ENCODE assay signal across 8 cellular contexts in genomic region chr15:40595219-40595618, GRCh38. TPM values are rescaled to one million over a fixed set of nuclear protein-coding genes. Genes with fewer than 3 reads are reported as not detected.
A peak's percentile ranks its signal among the peaks of the same experiment; 100 is the strongest.
DNase-seq lines count a peak whose midpoint lies in the region; ATAC-seq and TF ChIP-seq lines count a peak whose summit lies in the region.

No MANE protein-coding gene starts in this region.

- H3K27ac ChIP-seq in SU-DHL-6 (ENCODE audit: low read depth, low read length) (peak overlapping the region; percentile 95), fibroblast of lung (ENCODE audit: insufficient read depth, low read length) (no peak overlapping the region), upper lobe of left lung (no peak overlapping the region)

- peak overlapping the region; percentile 99 for H3K27ac Mint-ChIP-seq in T-helper 2 cell treated with Interferon-gamma antibody and Interleukin-4, amounts not matched to agents 5 μg/mL and 100 μg/mL, for 36 hours

- TF ChIP-seq POLR2A in upper lobe of left lung (IDR thresholded peaks at IDR 0.05), result no peak

- WGBS in upper lobe of left lung, 2 donors, result 39 to 43% methylated on average over 5 of the region's 5 CpGs

- no peaks in the 10 kb centered on the region for H3K9me3 Mint-ChIP-seq in T-helper 2 cell treated with Interferon-gamma antibody and Interleukin-4, amounts not matched to agents 5 μg/mL and 100 μg/mL, for 36 hours

- peaks cover 27% of the 10 kb centered on the region for H3K4me1 Mint-ChIP-seq in T-helper 2 cell treated with Interferon-gamma antibody and Interleukin-4, amounts not matched to agents 5 μg/mL and 100 μg/mL, for 36 hours (ENCODE audit: low read depth)

- no peak for TF ChIP-seq EP300 in upper lobe of left lung (IDR thresholded peaks at IDR 0.05)

- peaks cover 36% of the 10 kb centered on the region for H3F3A ChIP-seq in SU-DHL-6 (ENCODE audit: insufficient read depth)

- peaks cover 3% of the 10 kb centered on the region for H3K27me3 Mint-ChIP-seq in T-helper 2 cell treated with Interferon-gamma antibody and Interleukin-4, amounts not matched to agents 5 μg/mL and 100 μg/mL, for 36 hours (ENCODE audit: low read depth)

- no peaks in the 10 kb centered on the region for H3K9me2 ChIP-seq in SU-DHL-6 (replicated peaks; ENCODE audit: insufficient read depth, low read length)

- H2AFZ ChIP-seq in SU-DHL-6 (ENCODE audit: low read depth, low read length, severe bottlenecking) (no peak overlapping the region), fibroblast of lung (ENCODE audit: low read length) (peak overlapping the region; percentile 86)

- no peaks in the 10 kb centered on the region for H3K27me3 ChIP-seq in SU-DHL-6 (ENCODE audit: low read length)
- no peaks in the 10 kb centered on the region for H3K27me3 ChIP-seq in fibroblast of lung (ENCODE audit: control insufficient read depth, insufficient read depth, low read length)
- H3K27me3 ChIP-seq in upper lobe of left lung, result no peaks in the 10 kb centered on the region

- no peaks in the 10 kb centered on the region for H4K20me1 ChIP-seq in SU-DHL-6 (ENCODE audit: low read depth, low read length)
- no peaks in the 10 kb centered on the region for H4K20me1 ChIP-seq in fibroblast of lung (ENCODE audit: control insufficient read depth, extremely low read depth, insufficient read depth, low read length)

- ATAC-seq in upper lobe of left lung (ENCODE audit: low FRiP score in 2 of 2), result no peak

- H3K36me3 ChIP-seq in SU-DHL-6 (ENCODE audit: low read length), result peaks cover 2% of the 10 kb centered on the region; the same call in 1 of the 2 replicates
- H3K36me3 ChIP-seq in fibroblast of lung (ENCODE audit: control insufficient read depth, insufficient read depth, low read length), result no peaks in the 10 kb centered on the region
- H3K36me3 ChIP-seq in upper lobe of left lung, result no peaks in the 10 kb centered on the region

- no peaks in the 10 kb centered on the region for H3K4me1 ChIP-seq in fibroblast of lung (ENCODE audit: control insufficient read depth, extremely low read depth, insufficient read depth, low read length)
- peaks cover 8 to 11% (median 11%) of the 10 kb centered on the region in 4 donors for H3K4me1 ChIP-seq in upper lobe of left lung

- peak overlapping the region; percentile 97 for H3K4me3 ChIP-seq in SU-DHL-6 (ENCODE audit: insufficient read depth, low read length, poor library complexity, severe bottlenecking)
- H3K4me3 ChIP-seq in fibroblast of lung (replicated peaks in 1 of 4; ENCODE audit: control extremely low read depth in 1 of 4, insufficient read depth in 1 of 4, low read depth in 3 of 4, low read length in 4 of 4), result peak overlapping the region; percentile 74 to 99 (median 92)
- H3K4me3 ChIP-seq in skeletal muscle cell (ENCODE audit: low read depth, low read length), result peak overlapping the region; percentile 66
- H3K4me3 ChIP-seq in upper lobe of left lung, result peak overlapping the region in 2 of 4 donors; percentile 64 to 84

- H3K9ac ChIP-seq in SU-DHL-6 (ENCODE audit: low read length), result peak overlapping the region; percentile 88
- H3K9ac ChIP-seq in fibroblast of lung (ENCODE audit: insufficient read depth, low read length), result no peak overlapping the region

- H3K9me3 ChIP-seq in SU-DHL-6 (ENCODE audit: insufficient read depth, low read length) (no peaks in the 10 kb centered on the region), fibroblast of lung (ENCODE audit: control insufficient read depth, insufficient read depth, low read depth, low read length) (no peaks in the 10 kb centered on the region), upper lobe of left lung (no peaks in the 10 kb centered on the region)

- no peak for DNase-seq in T-helper 2 cell treated with Interferon-gamma antibody and Interleukin-4, amounts not matched to agents 5 μg/mL and 100 μg/mL, for 36 hours (ENCODE audit: low spot score)
- no peak for DNase-seq in T-helper 2 cell
- no peak for DNase-seq in fibroblast of lung (ENCODE audit: low read depth in 2 of 2)
- DNase-seq in skeletal muscle cell (ENCODE audit: low read depth), result no peak
- DNase-seq in COLO829 (ENCODE audit: low spot score), result no peak
- DNase-seq in upper lobe of left lung, result no peak
- DNase-seq in HT-29 (ENCODE audit: low spot score), result no peak

- H3K79me2 ChIP-seq in SU-DHL-6 (ENCODE audit: insufficient read depth, low read length) (peaks cover 61% of the 10 kb centered on the region), fibroblast of lung (ENCODE audit: control insufficient read depth, insufficient read depth, low read length) (peaks cover 51% of the 10 kb centered on the region)

- TF ChIP-seq CTCF in SU-DHL-6 (IDR thresholded peaks at IDR 0.05; ENCODE audit: insufficient read depth, low read length, poor library complexity, severe bottlenecking), result no peak
- no peak for TF ChIP-seq CTCF in fibroblast of lung (conservative IDR thresholded peaks at IDR 0.05 in 1 of 2, IDR thresholded peaks at IDR 0.05 in 1 of 2; ENCODE audit: low read depth in 1 of 2, low read length in 2 of 2)
- TF ChIP-seq CTCF in upper lobe of left lung (IDR thresholded peaks at IDR 0.05), result no peak

- H3K4me2 ChIP-seq in SU-DHL-6 (ENCODE audit: low read depth, low read length, poor library complexity, severe bottlenecking) (peak overlapping the region; percentile 100), fibroblast of lung (ENCODE audit: extremely low read depth, insufficient read depth, low read length) (peak overlapping the region; percentile 91)

- peak overlapping the region; percentile 92 for H3K4me3 Mint-ChIP-seq in T-helper 2 cell treated with Interferon-gamma antibody and Interleukin-4, amounts not matched to agents 5 μg/mL and 100 μg/mL, for 36 hours

- H3K36me3 Mint-ChIP-seq in T-helper 2 cell treated with Interferon-gamma antibody and Interleukin-4, amounts not matched to agents 5 μg/mL and 100 μg/mL, for 36 hours (ENCODE audit: low read depth), result peaks cover 10% of the 10 kb centered on the region

RNA-seq across cellular contexts. Expression of gene KNL1, which starts 1.2 kb away (rescaled TPM):
- 2.1 and 5.0 TPM in 2 replicates for total RNA-seq in fibroblast of lung
- polyA plus RNA-seq in fibroblast of lung, result 3.9 and 14.5 TPM in 2 replicates
- polyA plus RNA-seq in fibroblast of lung (2012), result 2.4 and 6.8 TPM in 2 replicates
- 0.75 and 1.9 TPM in 2 replicates for polyA minus RNA-seq in fibroblast of lung (ENCODE audit: low replicate concordance)
- 1 to 10 TPM in 3 of 6 donors, under 1 TPM in 3; under 0.01 to 2.4 (median 1.3) TPM for total RNA-seq in upper lobe of left lung
- total RNA-seq in HT-29 (2014; rRNA removed; shearing (Covaris generic)), result 13.1 and 17.7 TPM in 2 replicates

RNA-seq across cellular contexts. Expression of gene RPUSD2, which starts 26.1 kb away (rescaled TPM):
- total RNA-seq in fibroblast of lung, result 11.6 and 13.1 TPM in 2 replicates
- polyA plus RNA-seq in fibroblast of lung, result 4.9 and 6.5 TPM in 2 replicates
- 7.5 and 10.1 TPM in 2 replicates for polyA plus RNA-seq in fibroblast of lung (2012)
- 12.8 and 17.3 TPM in 2 replicates for polyA minus RNA-seq in fibroblast of lung (ENCODE audit: low replicate concordance)
- total RNA-seq in upper lobe of left lung, result 10 to 100 TPM in 2 of 6 donors, 1 to 10 TPM in 4; 3.1 to 11.6 (median 7.8) TPM
- 26.7 and 38.7 TPM in 2 replicates for total RNA-seq in HT-29 (2014; rRNA removed; shearing (Covaris generic))

RNA-seq across cellular contexts. Expression of gene CCDC32, which starts 30.4 kb away (rescaled TPM):
- 14.4 and 14.5 TPM in 2 replicates for total RNA-seq in fibroblast of lung
- 15.6 and 20.7 TPM in 2 replicates for polyA plus RNA-seq in fibroblast of lung
- 20.3 and 29.4 TPM in 2 replicates for polyA plus RNA-seq in fibroblast of lung (2012)
- polyA minus RNA-seq in fibroblast of lung (ENCODE audit: low replicate concordance), result 6.4 and 8.7 TPM in 2 replicates
- total RNA-seq in upper lobe of left lung, result 10 to 100 TPM; 17.1 to 56.9 (median 24.1) TPM
- total RNA-seq in HT-29 (2014; rRNA removed; shearing (Covaris generic)), result 19.6 and 21.7 TPM in 2 replicates
